In the genomic region with DNA sequence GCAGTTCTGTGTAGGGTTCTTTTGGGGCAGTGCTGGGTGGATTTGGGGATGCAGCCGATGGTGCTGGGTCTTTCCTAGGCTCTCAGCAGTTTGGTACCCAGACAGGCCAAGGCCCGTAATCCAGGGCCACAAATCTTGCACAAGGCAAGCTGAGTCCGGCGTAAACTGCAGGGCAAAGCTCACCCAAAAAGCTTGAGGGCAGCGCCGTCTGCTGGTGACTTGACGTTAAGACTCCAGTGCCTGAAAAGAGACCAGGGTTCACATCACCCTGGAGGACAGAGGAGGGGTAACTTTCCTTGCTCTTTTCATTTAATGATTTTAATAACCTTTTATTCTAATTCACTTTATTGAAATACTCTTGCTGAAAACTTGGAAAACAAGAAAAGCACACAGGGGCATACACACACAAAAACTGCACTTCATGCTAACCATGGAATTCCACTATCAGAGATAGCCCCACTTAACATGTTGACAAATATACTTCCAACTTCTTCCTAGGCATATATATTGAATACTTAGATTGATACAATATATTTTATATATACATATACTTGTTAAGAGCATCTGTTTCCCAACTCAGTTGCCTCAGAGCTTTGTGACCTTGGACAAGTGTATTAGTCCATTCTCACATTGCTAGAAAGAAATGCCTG, we compare ENCODE assay signal across 1 cellular context.
TF ChIP-seq lines count a peak whose summit lies in the region.

No MANE protein-coding gene starts in this region.

TF ChIP-seq in HepG2, 621 proteins besides CTCF, POLR2A, EP300 and RAD21 (continued from another document and continues in another):
- TF ChIP-seq ZNF569 (CRISPR knock-in tag; IDR thresholded peaks at IDR 0.05; ENCODE audit: borderline replicate concordance) (no peak), SP2 (CRISPR knock-in tag; IDR thresholded peaks at IDR 0.05) (no peak), RAD51 (IDR thresholded peaks at IDR 0.05; ENCODE audit: borderline replicate concordance) (no peak), RARG (CRISPR knock-in tag; IDR thresholded peaks at IDR 0.05; ENCODE audit: low read depth) (no peak), ZNF234 (CRISPR knock-in tag; conservative IDR thresholded peaks at IDR 0.05) (no peak), AFF4 (CRISPR knock-in tag; IDR thresholded peaks at IDR 0.05) (no peak), ZNF546 (CRISPR knock-in tag; conservative IDR thresholded peaks at IDR 0.05) (no peak), ZFYVE20 (CRISPR knock-in tag; IDR thresholded peaks at IDR 0.05; ENCODE audit: borderline replicate concordance, low read depth) (no peak), SAFB2 (CRISPR knock-in tag; IDR thresholded peaks at IDR 0.05; ENCODE audit: borderline replicate concordance, low read depth) (no peak), ZNF800 (CRISPR knock-in tag; IDR thresholded peaks at IDR 0.05) (no peak), CAMTA2 (CRISPR knock-in tag; IDR thresholded peaks at IDR 0.05; ENCODE audit: borderline replicate concordance) (no peak), KLF15 (CRISPR knock-in tag; IDR thresholded peaks at IDR 0.05; ENCODE audit: borderline replicate concordance) (no peak), SMC3 (IDR thresholded peaks at IDR 0.05; ENCODE audit: low read length) (peak; percentile 96), ZKSCAN8 (CRISPR knock-in tag; IDR thresholded peaks at IDR 0.05; ENCODE audit: borderline replicate concordance) (no peak), HIC2 (CRISPR knock-in tag; IDR thresholded peaks at IDR 0.05; ENCODE audit: low read depth) (no peak), CHD2 (IDR thresholded peaks at IDR 0.05; ENCODE audit: low read depth, low read length) (no peak), ZNF224 (CRISPR knock-in tag; IDR thresholded peaks at IDR 0.05) (no peak), PITX1 (CRISPR knock-in tag; IDR thresholded peaks at IDR 0.05) (no peak), ZNF691 (CRISPR knock-in tag; IDR thresholded peaks at IDR 0.05; ENCODE audit: borderline replicate concordance, low read depth) (no peak), KAT8 (CRISPR knock-in tag; IDR thresholded peaks at IDR 0.05) (no peak), MIER2 (CRISPR knock-in tag; IDR thresholded peaks at IDR 0.05) (no peak), NFE2L1 (CRISPR knock-in tag; IDR thresholded peaks at IDR 0.05; ENCODE audit: borderline replicate concordance) (no peak), TSC22D2 (CRISPR knock-in tag; IDR thresholded peaks at IDR 0.05; ENCODE audit: borderline replicate concordance) (no peak), FLYWCH1 (CRISPR knock-in tag; IDR thresholded peaks at IDR 0.05) (no peak), RBM22 (optimal IDR thresholded peaks at IDR 0.05; ENCODE audit: low read length) (no peak), RBFOX2 (IDR thresholded peaks at IDR 0.05; ENCODE audit: low read depth, low read length) (no peak), THRA (CRISPR knock-in tag; IDR thresholded peaks at IDR 0.05; ENCODE audit: borderline replicate concordance) (peak; percentile 46; the same call in 1 of the 2 replicates), TFDP2 (CRISPR knock-in tag; IDR thresholded peaks at IDR 0.05) (no peak), GABPB1 (CRISPR knock-in tag; IDR thresholded peaks at IDR 0.05) (peak; percentile 13; the same call in 1 of the 2 replicates), ZFY (CRISPR knock-in tag; IDR thresholded peaks at IDR 0.05) (0 out of 2 replicates have a peak, but pooled peaks have one; percentile 42), ZNF432 (CRISPR knock-in tag; IDR thresholded peaks at IDR 0.05; ENCODE audit: borderline replicate concordance) (no peak), ZNF746 (CRISPR knock-in tag; IDR thresholded peaks at IDR 0.05) (no peak), KLF13 (CRISPR knock-in tag; IDR thresholded peaks at IDR 0.05) (no peak), HBP1 (CRISPR knock-in tag; IDR thresholded peaks at IDR 0.05; ENCODE audit: low read depth) (no peak)
- TF ChIP-seq, protein P1, sequence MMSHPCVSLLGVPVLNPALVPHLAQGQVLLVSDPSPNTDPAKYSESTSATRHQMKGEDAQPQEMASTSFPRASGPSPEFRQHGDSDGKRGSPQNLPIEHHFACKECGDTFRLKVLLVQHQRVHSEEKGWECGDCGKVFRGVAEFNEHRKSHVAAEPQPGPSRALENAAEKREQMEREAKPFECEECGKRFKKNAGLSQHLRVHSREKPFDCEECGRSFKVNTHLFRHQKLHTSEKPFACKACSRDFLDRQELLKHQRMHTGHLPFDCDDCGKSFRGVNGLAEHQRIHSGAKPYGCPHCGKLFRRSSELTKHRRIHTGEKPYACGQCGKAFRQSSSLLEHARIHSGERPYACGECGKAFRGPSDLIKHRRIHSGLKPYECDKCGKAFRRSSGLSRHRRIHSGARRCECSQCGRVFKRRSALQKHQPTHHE (CRISPR knock-in tag; IDR thresholded peaks at IDR 0.05; ENCODE audit: borderline replicate concordance), result no peak
- TF ChIP-seq, protein P2, sequence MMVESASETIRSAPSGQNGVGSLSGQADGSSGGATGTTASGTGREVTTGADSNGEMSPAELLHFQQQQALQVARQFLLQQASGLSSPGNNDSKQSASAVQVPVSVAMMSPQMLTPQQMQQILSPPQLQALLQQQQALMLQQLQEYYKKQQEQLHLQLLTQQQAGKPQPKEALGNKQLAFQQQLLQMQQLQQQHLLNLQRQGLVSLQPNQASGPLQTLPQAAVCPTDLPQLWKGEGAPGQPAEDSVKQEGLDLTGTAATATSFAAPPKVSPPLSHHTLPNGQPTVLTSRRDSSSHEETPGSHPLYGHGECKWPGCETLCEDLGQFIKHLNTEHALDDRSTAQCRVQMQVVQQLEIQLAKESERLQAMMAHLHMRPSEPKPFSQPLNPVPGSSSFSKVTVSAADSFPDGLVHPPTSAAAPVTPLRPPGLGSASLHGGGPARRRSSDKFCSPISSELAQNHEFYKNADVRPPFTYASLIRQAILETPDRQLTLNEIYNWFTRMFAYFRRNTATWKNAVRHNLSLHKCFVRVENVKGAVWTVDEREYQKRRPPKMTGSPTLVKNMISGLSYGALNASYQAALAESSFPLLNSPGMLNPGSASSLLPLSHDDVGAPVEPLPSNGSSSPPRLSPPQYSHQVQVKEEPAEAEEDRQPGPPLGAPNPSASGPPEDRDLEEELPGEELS (CRISPR knock-in tag; IDR thresholded peaks at IDR 0.05), result no peak
- TF ChIP-seq, protein P3, sequence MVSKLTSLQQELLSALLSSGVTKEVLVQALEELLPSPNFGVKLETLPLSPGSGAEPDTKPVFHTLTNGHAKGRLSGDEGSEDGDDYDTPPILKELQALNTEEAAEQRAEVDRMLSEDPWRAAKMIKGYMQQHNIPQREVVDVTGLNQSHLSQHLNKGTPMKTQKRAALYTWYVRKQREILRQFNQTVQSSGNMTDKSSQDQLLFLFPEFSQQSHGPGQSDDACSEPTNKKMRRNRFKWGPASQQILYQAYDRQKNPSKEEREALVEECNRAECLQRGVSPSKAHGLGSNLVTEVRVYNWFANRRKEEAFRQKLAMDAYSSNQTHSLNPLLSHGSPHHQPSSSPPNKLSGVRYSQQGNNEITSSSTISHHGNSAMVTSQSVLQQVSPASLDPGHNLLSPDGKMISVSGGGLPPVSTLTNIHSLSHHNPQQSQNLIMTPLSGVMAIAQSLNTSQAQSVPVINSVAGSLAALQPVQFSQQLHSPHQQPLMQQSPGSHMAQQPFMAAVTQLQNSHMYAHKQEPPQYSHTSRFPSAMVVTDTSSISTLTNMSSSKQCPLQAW (CRISPR knock-in tag; IDR thresholded peaks at IDR 0.05), result 0 out of 2 replicates have a peak, but pooled peaks have one; percentile 31
- TF ChIP-seq, protein P4, sequence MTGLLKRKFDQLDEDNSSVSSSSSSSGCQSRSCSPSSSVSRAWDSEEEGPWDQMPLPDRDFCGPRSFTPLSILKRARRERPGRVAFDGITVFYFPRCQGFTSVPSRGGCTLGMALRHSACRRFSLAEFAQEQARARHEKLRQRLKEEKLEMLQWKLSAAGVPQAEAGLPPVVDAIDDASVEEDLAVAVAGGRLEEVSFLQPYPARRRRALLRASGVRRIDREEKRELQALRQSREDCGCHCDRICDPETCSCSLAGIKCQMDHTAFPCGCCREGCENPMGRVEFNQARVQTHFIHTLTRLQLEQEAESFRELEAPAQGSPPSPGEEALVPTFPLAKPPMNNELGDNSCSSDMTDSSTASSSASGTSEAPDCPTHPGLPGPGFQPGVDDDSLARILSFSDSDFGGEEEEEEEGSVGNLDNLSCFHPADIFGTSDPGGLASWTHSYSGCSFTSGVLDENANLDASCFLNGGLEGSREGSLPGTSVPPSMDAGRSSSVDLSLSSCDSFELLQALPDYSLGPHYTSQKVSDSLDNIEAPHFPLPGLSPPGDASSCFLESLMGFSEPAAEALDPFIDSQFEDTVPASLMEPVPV (CRISPR knock-in tag; IDR thresholded peaks at IDR 0.05), result 0 out of 2 replicates have a peak, but pooled peaks have one; percentile 50
